In genomic region chr1:6445929-6446328, GRCh38 we compare ENCODE assay signal across 1 cellular context.
TF ChIP-seq lines count a peak whose summit lies in the region.

No MANE protein-coding gene starts in this region.

TF ChIP-seq in HepG2, 621 proteins besides CTCF, POLR2A, EP300 and RAD21 (continued from another document):
- peak; percentile 73 for TF ChIP-seq SKIL (CRISPR knock-in tag; IDR thresholded peaks at IDR 0.05; ENCODE audit: borderline replicate concordance)
- TF ChIP-seq KDM6A (CRISPR knock-in tag; IDR thresholded peaks at IDR 0.05; ENCODE audit: low read depth), result 0 out of 2 replicates have a peak, but pooled peaks have one; percentile 37
- peak; percentile 17; the same call in 1 of the 2 replicates for TF ChIP-seq MYC (CRISPR knock-in tag; IDR thresholded peaks at IDR 0.05; ENCODE audit: borderline replicate concordance)
- peak; percentile 31; the same call in 1 of the 2 replicates for TF ChIP-seq ZNF790 (CRISPR knock-in tag; IDR thresholded peaks at IDR 0.05; ENCODE audit: borderline replicate concordance)
- peak; percentile 32; the same call in 1 of the 2 replicates for TF ChIP-seq MEIS2 (CRISPR knock-in tag; IDR thresholded peaks at IDR 0.05)
- peak; percentile 66 for TF ChIP-seq ZFX (CRISPR knock-in tag; IDR thresholded peaks at IDR 0.05; ENCODE audit: low read depth)
- TF ChIP-seq RXRB (CRISPR knock-in tag; IDR thresholded peaks at IDR 0.05; ENCODE audit: borderline replicate concordance), result peak; percentile 96
- TF ChIP-seq NR2C2 (CRISPR knock-in tag; IDR thresholded peaks at IDR 0.05; ENCODE audit: borderline replicate concordance), result peak; percentile 57; the same call in 1 of the 2 replicates
- TF ChIP-seq YEATS4 (CRISPR knock-in tag; IDR thresholded peaks at IDR 0.05; ENCODE audit: borderline replicate concordance), result 0 out of 2 replicates have a peak, but pooled peaks have one; percentile 20
- peak in 1 of 2 experiments; percentile 64; a peak in 1 of 4 replicates for TF ChIP-seq NR2F1 (CRISPR knock-in tag; IDR thresholded peaks at IDR 0.05)
- TF ChIP-seq ZNF609 (CRISPR knock-in tag; IDR thresholded peaks at IDR 0.05; ENCODE audit: borderline replicate concordance), result 0 out of 2 replicates have a peak, but pooled peaks have one; percentile 12
- TF ChIP-seq PATZ1 (CRISPR knock-in tag; IDR thresholded peaks at IDR 0.05), result peak; percentile 94
- peak; percentile 69; the same call in 1 of the 2 replicates for TF ChIP-seq HBP1 (CRISPR knock-in tag; IDR thresholded peaks at IDR 0.05; ENCODE audit: low read depth)
- 0 out of 2 replicates have a peak, but pooled peaks have one; percentile 1 for TF ChIP-seq ZNF430 (CRISPR knock-in tag; IDR thresholded peaks at IDR 0.05)
- peak; percentile 79 for TF ChIP-seq MED1 (CRISPR knock-in tag; IDR thresholded peaks at IDR 0.05)
